ENCODE assay signal across 21 cellular contexts in the genomic region with DNA sequence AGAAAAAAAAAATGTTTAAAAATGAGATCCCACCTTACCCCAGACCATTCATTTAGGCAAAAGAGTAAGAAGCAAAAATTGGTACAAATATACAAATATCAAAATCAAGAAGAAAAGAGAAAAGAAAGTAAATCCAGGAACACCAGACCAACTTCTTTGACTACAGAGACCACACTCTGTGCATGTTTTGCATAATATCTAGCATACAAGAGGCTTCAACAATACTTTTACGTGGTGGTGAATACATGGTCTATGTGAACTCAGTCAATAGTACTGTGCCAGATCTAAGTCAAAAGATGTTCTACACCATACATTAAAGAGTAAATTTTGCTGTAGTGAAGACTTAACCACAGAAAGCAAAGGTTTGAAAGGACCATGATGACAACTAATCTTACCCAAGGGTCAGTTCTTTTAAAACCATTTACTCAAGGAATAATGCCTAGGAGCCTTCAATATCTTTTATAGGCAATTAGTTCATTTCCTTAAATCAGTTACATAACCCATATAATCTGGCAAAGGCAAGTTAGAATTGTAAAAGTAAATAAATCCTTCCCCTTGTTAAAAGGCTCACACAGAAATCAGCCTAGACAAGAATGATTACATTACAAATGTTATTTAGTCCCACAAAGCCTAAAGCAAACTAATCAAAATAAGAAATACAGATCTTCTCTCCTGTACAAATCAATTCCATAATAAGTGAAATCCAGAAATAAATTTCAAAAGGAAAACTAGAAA.
"Had no signal": no experiment of that assay in that cellular context is flagged by ENCODE, and none has a peak within 500 bp of the region (broad histone marks: within the 10 kb centered on the region; RNA-seq: fewer than 3 reads in every experiment).

No MANE protein-coding gene starts in this region.

- H3K27ac ChIP-seq: dorsolateral prefrontal cortex, epithelial cell of prostate, foreskin keratinocyte, left ventricle myocardium inferior, upper lobe of right lung, WERI-Rb-1 had no signal

- FAIRE-seq: colon had no signal

- ATAC-seq: foreskin keratinocyte, upper lobe of right lung had no signal

- H3K4me3 Mint-ChIP-seq: activated naive CD8-positive, alpha-beta T cell treated with anti-CD3 and anti-CD28 coated beads, Interleukin-2, amount 10 ng/mL, durations not matched to agents 7 days and 5 days; brain had no signal

- H3K4me1 ChIP-seq: foreskin keratinocyte, upper lobe of right lung had no signal

- H3K4me3 ChIP-seq: dorsolateral prefrontal cortex, left ventricle myocardium inferior, upper lobe of right lung had no signal

- H3K4me1 Mint-ChIP-seq: activated naive CD8-positive, alpha-beta T cell treated with anti-CD3 and anti-CD28 coated beads, Interleukin-2, amount 10 ng/mL, durations not matched to agents 7 days and 5 days; brain had no signal

- H3K27me3 Mint-ChIP-seq: activated naive CD8-positive, alpha-beta T cell treated with anti-CD3 and anti-CD28 coated beads, Interleukin-2, amount 10 ng/mL, durations not matched to agents 7 days and 5 days; brain had no signal

- DNase-seq: activated CD4-positive, alpha-beta T cell treated with anti-CD3 and anti-CD28 coated beads for 1 hour; activated CD4-positive, alpha-beta T cell treated with anti-CD3 and anti-CD28 coated beads, Interleukin-2, amount 50 U/mL, for 4 hours; activated naive CD4-positive, alpha-beta T cell treated with Interleukin-2 at 50 U/mL for 16 hours; activated naive CD8-positive, alpha-beta T cell treated with anti-CD3 and anti-CD28 coated beads, Interleukin-2, amount 10 ng/mL, durations not matched to agents 7 days and 5 days; central memory CD4-positive, alpha-beta T cell; dorsolateral prefrontal cortex; foreskin keratinocyte; head of caudate nucleus; kidney glomerular epithelial cell; left ventricle myocardium inferior; mammary epithelial cell; occipital lobe; retina; stimulated activated naive CD4-positive, alpha-beta T cell; T-helper 2 cell; upper lobe of right lung; WERI-Rb-1 had no signal

- H3K27ac Mint-ChIP-seq: activated naive CD8-positive, alpha-beta T cell treated with anti-CD3 and anti-CD28 coated beads, Interleukin-2, amount 10 ng/mL, durations not matched to agents 7 days and 5 days; activated T-helper 2 cell treated with anti-CD3 and anti-CD28 coated beads, Interferon-gamma antibody, Interleukin-2, Interleukin-4, amounts not matched to agents 10 μg/mL and 5 μg/mL and 100 μg/mL, durations not matched to agents 14 hours and 24 hours and 36 hours; brain had no signal

- H3K27me3 ChIP-seq: dorsolateral prefrontal cortex, foreskin keratinocyte, upper lobe of right lung had no signal

- H3K9me3 ChIP-seq: left ventricle myocardium inferior, upper lobe of right lung had no signal

- H3K36me3 ChIP-seq: upper lobe of right lung, WERI-Rb-1 had no signal
